Comparison of ENCODE assay signal across 20 cellular contexts in the genomic region with DNA sequence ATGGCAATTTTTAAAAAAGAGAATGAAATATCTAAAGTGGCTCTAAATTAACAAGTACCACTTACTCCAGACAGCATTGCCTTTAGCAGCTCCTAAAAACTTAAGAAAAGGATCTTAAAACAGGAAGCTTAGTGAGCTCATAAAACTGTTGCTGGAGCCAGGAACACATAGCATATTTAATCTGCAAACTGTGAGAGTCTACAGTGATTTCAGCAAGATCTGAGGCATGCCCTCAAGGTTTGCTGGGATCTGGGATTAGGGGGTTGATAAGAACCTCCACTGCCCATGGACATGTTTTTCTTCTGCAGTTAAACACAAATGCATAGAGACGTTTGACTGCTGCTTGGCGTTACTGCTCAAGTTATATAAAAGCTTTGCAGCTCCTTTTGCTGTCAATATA. TPM values are rescaled to one million over a fixed set of nuclear protein-coding genes. Genes with fewer than 3 reads are reported as not detected.
DNase-seq lines count a peak whose midpoint lies in the region; ATAC-seq and TF ChIP-seq lines count a peak whose summit lies in the region.
"Had no signal": no experiment of that assay in that cellular context is flagged by ENCODE, and none has a peak within 500 bp of the region (broad histone marks: within the 10 kb centered on the region; RNA-seq: fewer than 3 reads in every experiment).

No MANE protein-coding gene starts in this region.

- no peak overlapping the region for H3K27ac Mint-ChIP-seq in Calu3 (ENCODE audit: unreplicated experiment)

- peak overlapping the region; percentile 63 for H3K27ac ChIP-seq in A673 (ENCODE audit: low read depth, low read length, poor library complexity, severe bottlenecking)
- peak overlapping the region; percentile 73 for H3K27ac ChIP-seq in mesodermal cell (ENCODE audit: low read depth, low read length, severe bottlenecking)
- H3K27ac ChIP-seq in adrenal gland = no peak overlapping the region
- H3K27ac ChIP-seq: KMS-11, PC-9, right lobe of liver had no signal

- CTCF ChIA-PET in A673 (lab: Charles Lee) = interaction anchor here (1.0 kb wide), 1 partner anchor 292 kb away, joined by 3 read pairs; no protein-coding TSS in a partner anchor
- CTCF ChIA-PET in Calu3 (lab: Charles Lee) = no interaction called here

- ATAC-seq in GM19463 (IDR thresholded peaks at IDR 0.05; ENCODE audit: unreplicated experiment) (no peak), GM18519 (IDR thresholded peaks at IDR 0.05; ENCODE audit: low FRiP score, unreplicated experiment) (no peak)
- ATAC-seq: left cardiac atrium, right lobe of liver had no signal

- H3K4me1 ChIP-seq in A673 (ENCODE audit: insufficient read depth, low read length, poor library complexity, severe bottlenecking) = peaks cover 73% of the 10 kb centered on the region
- peaks cover 43% of the 10 kb centered on the region for H3K4me1 ChIP-seq in mesodermal cell (ENCODE audit: control insufficient read depth, insufficient read depth, low read length, poor library complexity, severe bottlenecking)
- H3K4me1 ChIP-seq in adrenal gland (replicated peaks in 1 of 2) = peaks cover 2 to 10% of the 10 kb centered on the region in 2 donors

- peaks cover 7% of the 10 kb centered on the region for H3K4me1 Mint-ChIP-seq in Calu3 (ENCODE audit: low read depth, unreplicated experiment)

- peak overlapping the region; percentile 89 for H3K4me3 ChIP-seq in A673 (ENCODE audit: low read depth, low read length, poor library complexity, severe bottlenecking)
- peak overlapping the region; percentile 10; the same call in 1 of the 2 replicates for H3K4me3 ChIP-seq in LNCaP clone FGC (ENCODE audit: low read depth, low read length)
- no peak overlapping the region for H3K4me3 ChIP-seq in cardiac fibroblast (replicated peaks in 1 of 2; ENCODE audit: low read depth in 2 of 2, low read length in 2 of 2)
- peak overlapping the region; percentile 80 for H3K4me3 ChIP-seq in mesodermal cell (ENCODE audit: extremely low read depth, insufficient read depth, low read length, poor library complexity, severe bottlenecking)
- H3K4me3 ChIP-seq in adrenal gland = no peak overlapping the region
- H3K4me3 ChIP-seq: PC-9, right lobe of liver had no signal

- WGBS in mesodermal cell (ENCODE audit: insufficient coverage in 2 of 2), 2 experiments = 53% methylated on average over 2 of the region's 2 CpGs; no CpG with 5 or more reads in 1 of the 2 experiments
- 64 to 81% (median 80%) methylated on average over 2 of the region's 2 CpGs for WGBS in adrenal gland, 4 donors

- TF ChIP-seq POLR2A in adrenal gland (IDR thresholded peaks at IDR 0.05) = no peak

- H3K4me3 Mint-ChIP-seq in Calu3 (ENCODE audit: low read depth, unreplicated experiment) = no peak overlapping the region

- POLR2A ChIA-PET in A673 (lab: Charles Lee; ENCODE audit: low non-redundant PET) = no interaction called here

- H3K36me3 ChIP-seq in A673 (ENCODE audit: insufficient read depth, low read length, poor library complexity, severe bottlenecking) (no peaks in the 10 kb centered on the region), mesodermal cell (ENCODE audit: control insufficient read depth, insufficient read depth, low read length) (peaks cover 6% of the 10 kb centered on the region), adrenal gland (replicated peaks in 1 of 2) (no peaks in the 10 kb centered on the region)
- H3K36me3 ChIP-seq: right lobe of liver had no signal

- BruUV-seq in A673 (replicated peaks; lab: Mats Ljungman, UMichigan) (no TSS peak), Calu3 (replicated peaks; lab: Mats Ljungman, UMichigan) (no TSS peak)

- H3K27me3 ChIP-seq in A673 (replicated peaks; ENCODE audit: insufficient read depth, low read depth, low read length, poor library complexity) = no peaks in the 10 kb centered on the region
- H3K27me3 ChIP-seq in adrenal gland = no peaks in the 10 kb centered on the region

- intact Hi-C loops in A673 (cut with micrococcal nuclease; ENCODE audit: unreplicated experiment) = loop anchor here (5.0 to 10.0 kb wide), 2 partner anchors 91 to 612 kb away; no protein-coding TSS in a partner anchor
- intact Hi-C loops in adrenal gland (cut with DNase I) = no loop called here
- intact Hi-C loops in Calu3 (cut with micrococcal nuclease; ENCODE audit: unreplicated experiment) = no loop called here

- H3K27me3 Mint-ChIP-seq in Calu3 (ENCODE audit: unreplicated experiment) = peaks cover 100% of the 10 kb centered on the region

- peaks cover 11% of the 10 kb centered on the region for H3K36me3 Mint-ChIP-seq in Calu3 (ENCODE audit: insufficient read depth, unreplicated experiment)

- TF ChIP-seq CTCF in A673 (conservative IDR thresholded peaks at IDR 0.05; ENCODE audit: low read depth, low read length) (no peak), LNCaP clone FGC (IDR thresholded peaks at IDR 0.05; ENCODE audit: control insufficient read depth, extremely low read depth, insufficient read depth) (no peak), cardiac fibroblast (IDR thresholded peaks at IDR 0.05; ENCODE audit: low read depth, low read length) (no peak), adrenal gland (IDR thresholded peaks at IDR 0.05) (no peak), Calu3 (IDR thresholded peaks at IDR 0.05; ENCODE audit: unreplicated experiment) (no peak)

- H3K9me3 ChIP-seq in A673 (ENCODE audit: low read depth, low read length, poor library complexity, severe bottlenecking) (no peaks in the 10 kb centered on the region), mesodermal cell (ENCODE audit: control insufficient read depth, low read length) (no peaks in the 10 kb centered on the region), adrenal gland (replicated peaks in 1 of 3) (no peaks in the 10 kb centered on the region)
- H3K9me3 ChIP-seq: right lobe of liver had no signal

- DNase-seq in A673 (ENCODE audit: low spot score) (peak; percentile 68), LNCaP clone FGC (ENCODE audit: low read depth) (peak; percentile 56), cardiac fibroblast (ENCODE audit: low read depth in 2 of 2) (peak; percentile 21 to 61), adrenal gland (no peak), Calu3 (no peak)
- DNase-seq: activated CD4-positive, CD25-positive, alpha-beta regulatory T cell; activated naive CD4-positive, alpha-beta T cell; caudate nucleus; H7; left cardiac atrium; NCI-H146; NCI-H510A treated with DMSO at 0.1 percent for 48 hours; PC-9; right lobe of liver; stimulated activated CD4-positive, alpha-beta T cell treated with anti-CD3 and anti-CD28 coated beads, Interleukin-4, amount 100 ng/mL, for 4 hours; SW 1271 had no signal

- no peaks in the 10 kb centered on the region for H3K9me3 Mint-ChIP-seq in Calu3 (ENCODE audit: low read depth, unreplicated experiment)

RNA-seq across cellular contexts. Expression of gene GLI3, which starts 3.8 kb away (rescaled TPM):
- total RNA-seq in A673 (2021) (52.6 and 58.7 TPM in 2 replicates), adrenal gland (10 to 100 TPM in 3 of 8 donors, 1 to 10 TPM in 5; 2.7 to 18.0 (median 6.5) TPM), Calu3 (2022) (not detected in 2 replicates)
- polyA plus RNA-seq in mesodermal cell (2013, experiment 1 of 2) = 35.6 TPM
- polyA plus RNA-seq in mesodermal cell (2013, experiment 2 of 2) = 31.7 TPM
- polyA plus RNA-seq in adrenal gland = 1 to 10 TPM; 1.1 to 2.4 (median 1.7) TPM
- total RNA-seq: PC-9 had no signal

Comparison
In these comparisons a context has a peak if more than half of its experiments do, and no peak if none do; other contexts are left out.
1. DNase-seq: peak in A673 (single experiment), LNCaP clone FGC (single experiment) and cardiac fibroblast (2 of 2); none in adrenal gland (0 of 7) and Calu3 (single experiment).
2. H3K27ac ChIP-seq: peak in A673 (single experiment) and mesodermal cell (single experiment); none in adrenal gland (0 of 5).
3. H3K4me3 ChIP-seq: peak in A673 (single experiment), LNCaP clone FGC (single experiment) and mesodermal cell (single experiment); none in cardiac fibroblast (0 of 2) and adrenal gland (0 of 4).